8 cellular contexts compared by ENCODE assay signal in the genomic region with DNA sequence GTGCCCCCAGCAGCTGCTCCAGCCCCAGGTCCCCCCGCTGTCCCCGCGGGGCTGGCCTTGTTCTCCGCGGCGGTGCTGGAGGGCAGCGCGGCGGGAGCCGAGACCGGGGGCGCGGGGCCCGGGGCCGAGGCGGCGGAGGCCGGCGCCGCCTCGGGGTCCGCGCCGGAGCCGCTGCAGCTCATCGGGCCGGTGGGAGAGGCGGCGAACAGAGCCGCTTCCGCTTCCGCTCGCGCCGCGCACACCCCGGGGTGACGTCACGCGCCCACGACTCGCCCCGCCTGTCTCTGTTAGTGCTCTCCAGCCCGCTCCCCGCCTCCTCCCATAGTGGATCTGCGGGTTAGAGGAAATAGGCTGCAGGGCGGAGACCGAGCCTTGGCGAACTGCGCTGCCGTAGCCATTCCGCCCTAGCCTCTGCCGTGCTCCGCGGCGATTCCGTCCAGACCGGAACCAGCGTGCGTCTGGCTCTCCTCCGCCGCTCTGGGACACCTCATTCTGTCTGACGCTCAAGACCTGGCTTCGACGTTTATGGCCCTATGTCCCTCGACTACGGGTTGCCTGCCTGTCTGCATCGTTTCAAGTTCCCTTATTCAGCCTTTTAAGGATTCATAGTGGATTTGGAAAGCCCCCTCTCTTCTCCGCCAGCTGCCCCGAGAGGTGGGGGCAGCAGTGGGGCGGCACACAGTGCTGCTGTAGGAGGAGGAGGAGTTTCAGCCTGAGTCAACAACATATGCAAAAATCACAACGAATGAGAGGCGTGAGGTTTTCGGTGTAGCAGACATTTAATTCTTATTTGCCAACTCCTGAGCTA. TPM values are rescaled to one million over a fixed set of nuclear protein-coding genes. Genes with fewer than 3 reads are reported as not detected.
DNase-seq lines count a peak whose midpoint lies in the region; ATAC-seq and TF ChIP-seq lines count a peak whose summit lies in the region.

A gene (minus strand): TSS at position 209 of the 808 bp plus-strand sequence. CDS start 27 bp downstream, at position 182.

- peaks cover 45% of the 10 kb centered on the region for H3K36me3 ChIP-seq in suprapubic skin

- TF ChIP-seq POLR2A in suprapubic skin (IDR thresholded peaks at IDR 0.05), result peak; percentile 14 to 86

- H3K4me3 ChIP-seq in suprapubic skin, result peak within 1 kb of the TSS; percentile 72

- DNase-seq in GM10248 (ENCODE audit: extremely low spot score) (peak; percentile 90), NCI-H1092 treated with DMSO at 0.1 percent for 48 hours (lab: John Stamatoyannopoulos, UW) (peak; percentile 95), germinal center (ENCODE audit: low spot score) (peak; percentile 89), occipital lobe (lab: John Stamatoyannopoulos, UW) (peak; percentile 89), suprapubic skin (ENCODE audit: low spot score in 2 of 2) (peak; percentile 98)

- H3K36me3 Mint-ChIP-seq in activated naive CD4-positive, alpha-beta T cell treated with anti-CD3 and anti-CD28 coated beads, Interleukin-2, amount 50 U/mL, for 24 hours, result peaks cover 22% of the 10 kb centered on the region

- peaks cover 49% of the 10 kb centered on the region for H3K4me1 Mint-ChIP-seq in activated naive CD4-positive, alpha-beta T cell treated with anti-CD3 and anti-CD28 coated beads, Interleukin-2, amount 50 U/mL, for 24 hours

- WGBS in suprapubic skin, result under 1% methylated on average over 22 of the region's 74 CpGs

- CTCF ChIA-PET in GM10248 (lab: Yijun Ruan, JAX), result interaction anchor here (0.9 to 2.3 kb wide), 15 partner anchors 9 to 233 kb away, joined by 3 to 15 read pairs (median 4); a partner anchor contains a TSS

- POLR2A ChIA-PET in GM10248 (lab: Yijun Ruan, JAX), result interaction anchor here (0.6 to 1.5 kb wide), 3 partner anchors 8 to 19 kb away, joined by 3 to 5 read pairs (median 4); no protein-coding TSS in a partner anchor

- H3K27ac Mint-ChIP-seq in activated naive CD4-positive, alpha-beta T cell treated with anti-CD3 and anti-CD28 coated beads, Interleukin-2, amount 50 U/mL, for 24 hours, result peak within 1 kb of the TSS; percentile 93

- TF ChIP-seq CTCF in GM10248 (IDR thresholded peaks at IDR 0.05; ENCODE audit: control extremely low read depth, extremely low read depth, low read depth, missing control alignments) (no peak), suprapubic skin (IDR thresholded peaks at IDR 0.05) (no peak)

- H3K27ac ChIP-seq in suprapubic skin, result peak within 1 kb of the TSS; percentile 97

- H3K27me3 Mint-ChIP-seq in activated naive CD4-positive, alpha-beta T cell treated with anti-CD3 and anti-CD28 coated beads, Interleukin-2, amount 50 U/mL, for 24 hours, result no peaks in the 10 kb centered on the region

- no peak for TF ChIP-seq EP300 in suprapubic skin (IDR thresholded peaks at IDR 0.05)

- H3K9me3 ChIP-seq in suprapubic skin, result no peaks in the 10 kb centered on the region

- peak within 1 kb of the TSS; percentile 97 for H3K4me3 Mint-ChIP-seq in activated naive CD4-positive, alpha-beta T cell treated with anti-CD3 and anti-CD28 coated beads, Interleukin-2, amount 50 U/mL, for 24 hours

- ATAC-seq in HG02610 (IDR thresholded peaks at IDR 0.05; ENCODE audit: unreplicated experiment), result peak; percentile 86
- ATAC-seq in SK-N-SH treated with all-trans-retinoic acid at 6 μM for 48 hours, result peak; percentile 92

- H3K4me1 ChIP-seq in suprapubic skin, result peaks cover 41% of the 10 kb centered on the region

- H3K9me3 Mint-ChIP-seq in activated naive CD4-positive, alpha-beta T cell treated with anti-CD3 and anti-CD28 coated beads, Interleukin-2, amount 50 U/mL, for 24 hours, result no peaks in the 10 kb centered on the region

- H3K27me3 ChIP-seq in suprapubic skin, result no peaks in the 10 kb centered on the region

TF ChIP-seq in SK-N-SH treated with all-trans-retinoic acid at 6 μM for 48 hours, 23 proteins besides CTCF, POLR2A, EP300 and RAD21:
- no peak for TF ChIP-seq OSR1 (CRISPR knock-in tag; IDR thresholded peaks at IDR 0.05)
- TF ChIP-seq SNAI2 (CRISPR knock-in tag; IDR thresholded peaks at IDR 0.05), result no peak
- no peak for TF ChIP-seq RARB (CRISPR knock-in tag; IDR thresholded peaks at IDR 0.05)
- TF ChIP-seq ZNF565 (CRISPR knock-in tag; conservative IDR thresholded peaks at IDR 0.05; ENCODE audit: low read depth), result no peak
- TF ChIP-seq ZFP3 (CRISPR knock-in tag; IDR thresholded peaks at IDR 0.05), result no peak
- no peak for TF ChIP-seq PPARA (CRISPR knock-in tag; IDR thresholded peaks at IDR 0.05; ENCODE audit: borderline replicate concordance)
- TF ChIP-seq, protein P1, sequence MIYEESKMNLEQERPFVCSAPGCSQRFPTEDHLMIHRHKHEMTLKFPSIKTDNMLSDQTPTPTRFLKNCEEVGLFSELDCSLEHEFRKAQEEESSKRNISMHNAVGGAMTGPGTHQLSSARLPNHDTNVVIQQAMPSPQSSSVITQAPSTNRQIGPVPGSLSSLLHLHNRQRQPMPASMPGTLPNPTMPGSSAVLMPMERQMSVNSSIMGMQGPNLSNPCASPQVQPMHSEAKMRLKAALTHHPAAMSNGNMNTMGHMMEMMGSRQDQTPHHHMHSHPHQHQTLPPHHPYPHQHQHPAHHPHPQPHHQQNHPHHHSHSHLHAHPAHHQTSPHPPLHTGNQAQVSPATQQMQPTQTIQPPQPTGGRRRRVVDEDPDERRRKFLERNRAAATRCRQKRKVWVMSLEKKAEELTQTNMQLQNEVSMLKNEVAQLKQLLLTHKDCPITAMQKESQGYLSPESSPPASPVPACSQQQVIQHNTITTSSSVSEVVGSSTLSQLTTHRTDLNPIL (CRISPR knock-in tag; IDR thresholded peaks at IDR 0.05; ENCODE audit: low read depth), result no peak
- TF ChIP-seq ZC3H10 (CRISPR knock-in tag; IDR thresholded peaks at IDR 0.05), result 0 out of 2 replicates have a peak, but pooled peaks have one; percentile 18
- no peak for TF ChIP-seq CSDC2 (CRISPR knock-in tag; IDR thresholded peaks at IDR 0.05)
- no peak for TF ChIP-seq ESRRG (CRISPR knock-in tag; IDR thresholded peaks at IDR 0.05)
- no peak for TF ChIP-seq ARNTL (CRISPR knock-in tag; IDR thresholded peaks at IDR 0.05; ENCODE audit: borderline replicate concordance, low read depth)
- TF ChIP-seq, protein P2, sequence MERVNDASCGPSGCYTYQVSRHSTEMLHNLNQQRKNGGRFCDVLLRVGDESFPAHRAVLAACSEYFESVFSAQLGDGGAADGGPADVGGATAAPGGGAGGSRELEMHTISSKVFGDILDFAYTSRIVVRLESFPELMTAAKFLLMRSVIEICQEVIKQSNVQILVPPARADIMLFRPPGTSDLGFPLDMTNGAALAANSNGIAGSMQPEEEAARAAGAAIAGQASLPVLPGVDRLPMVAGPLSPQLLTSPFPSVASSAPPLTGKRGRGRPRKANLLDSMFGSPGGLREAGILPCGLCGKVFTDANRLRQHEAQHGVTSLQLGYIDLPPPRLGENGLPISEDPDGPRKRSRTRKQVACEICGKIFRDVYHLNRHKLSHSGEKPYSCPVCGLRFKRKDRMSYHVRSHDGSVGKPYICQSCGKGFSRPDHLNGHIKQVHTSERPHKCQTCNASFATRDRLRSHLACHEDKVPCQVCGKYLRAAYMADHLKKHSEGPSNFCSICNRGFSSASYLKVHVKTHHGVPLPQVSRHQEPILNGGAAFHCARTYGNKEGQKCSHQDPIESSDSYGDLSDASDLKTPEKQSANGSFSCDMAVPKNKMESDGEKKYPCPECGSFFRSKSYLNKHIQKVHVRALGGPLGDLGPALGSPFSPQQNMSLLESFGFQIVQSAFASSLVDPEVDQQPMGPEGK (CRISPR knock-in tag; IDR thresholded peaks at IDR 0.05; ENCODE audit: borderline replicate concordance), result peak; percentile 42; the same call in 1 of the 2 replicates
- TF ChIP-seq ZNF8 (CRISPR knock-in tag; IDR thresholded peaks at IDR 0.05), result no peak
- 0 out of 2 replicates have a peak, but pooled peaks have one; percentile 60 for TF ChIP-seq GLIS3 (CRISPR knock-in tag; IDR thresholded peaks at IDR 0.05)
- TF ChIP-seq, protein P3, sequence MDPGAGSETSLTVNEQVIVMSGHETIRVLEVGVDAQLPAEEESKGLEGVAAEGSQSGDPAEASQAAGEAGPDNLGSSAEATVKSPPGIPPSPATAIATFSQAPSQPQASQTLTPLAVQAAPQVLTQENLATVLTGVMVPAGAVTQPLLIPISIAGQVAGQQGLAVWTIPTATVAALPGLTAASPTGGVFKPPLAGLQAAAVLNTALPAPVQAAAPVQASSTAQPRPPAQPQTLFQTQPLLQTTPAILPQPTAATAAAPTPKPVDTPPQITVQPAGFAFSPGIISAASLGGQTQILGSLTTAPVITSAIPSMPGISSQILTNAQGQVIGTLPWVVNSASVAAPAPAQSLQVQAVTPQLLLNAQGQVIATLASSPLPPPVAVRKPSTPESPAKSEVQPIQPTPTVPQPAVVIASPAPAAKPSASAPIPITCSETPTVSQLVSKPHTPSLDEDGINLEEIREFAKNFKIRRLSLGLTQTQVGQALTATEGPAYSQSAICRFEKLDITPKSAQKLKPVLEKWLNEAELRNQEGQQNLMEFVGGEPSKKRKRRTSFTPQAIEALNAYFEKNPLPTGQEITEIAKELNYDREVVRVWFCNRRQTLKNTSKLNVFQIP (CRISPR knock-in tag; IDR thresholded peaks at IDR 0.05; ENCODE audit: borderline replicate concordance, low read depth), result 0 out of 2 replicates have a peak, but pooled peaks have one; percentile 29
- no peak for TF ChIP-seq BACH2 (CRISPR knock-in tag; IDR thresholded peaks at IDR 0.05; ENCODE audit: borderline replicate concordance)
- no peak for TF ChIP-seq ZNF70 (CRISPR knock-in tag; IDR thresholded peaks at IDR 0.05)
- no peak for TF ChIP-seq ZFP30 (CRISPR knock-in tag; IDR thresholded peaks at IDR 0.05)
- TF ChIP-seq ISL1 (CRISPR knock-in tag; IDR thresholded peaks at IDR 0.05), result no peak
- TF ChIP-seq TCF4 (CRISPR knock-in tag; IDR thresholded peaks at IDR 0.05; ENCODE audit: borderline replicate concordance), result peak; percentile 15; the same call in 1 of the 2 replicates
- TF ChIP-seq, protein P4, sequence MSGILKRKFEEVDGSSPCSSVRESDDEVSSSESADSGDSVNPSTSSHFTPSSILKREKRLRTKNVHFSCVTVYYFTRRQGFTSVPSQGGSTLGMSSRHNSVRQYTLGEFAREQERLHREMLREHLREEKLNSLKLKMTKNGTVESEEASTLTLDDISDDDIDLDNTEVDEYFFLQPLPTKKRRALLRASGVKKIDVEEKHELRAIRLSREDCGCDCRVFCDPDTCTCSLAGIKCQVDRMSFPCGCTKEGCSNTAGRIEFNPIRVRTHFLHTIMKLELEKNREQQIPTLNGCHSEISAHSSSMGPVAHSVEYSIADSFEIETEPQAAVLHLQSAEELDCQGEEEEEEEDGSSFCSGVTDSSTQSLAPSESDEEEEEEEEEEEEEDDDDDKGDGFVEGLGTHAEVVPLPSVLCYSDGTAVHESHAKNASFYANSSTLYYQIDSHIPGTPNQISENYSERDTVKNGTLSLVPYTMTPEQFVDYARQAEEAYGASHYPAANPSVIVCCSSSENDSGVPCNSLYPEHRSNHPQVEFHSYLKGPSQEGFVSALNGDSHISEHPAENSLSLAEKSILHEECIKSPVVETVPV (CRISPR knock-in tag; IDR thresholded peaks at IDR 0.05), result no peak

RNA-seq across cellular contexts. Expression of the gene that starts here (rescaled TPM):
- total RNA-seq in occipital lobe, result 15.3 TPM
- 10 to 100 TPM; 24.1 to 54.5 (median 40.1) TPM for total RNA-seq in suprapubic skin

Comparison
In these comparisons a context has a peak if more than half of its experiments do, and no peak if none do; other contexts are left out.
1. Peak in every context shown above with its lines: DNase-seq, ATAC-seq, H3K4me3 ChIP-seq and H3K27ac ChIP-seq.